31 cellular contexts compared by ENCODE assay signal in genomic region chr6:146891615-146892265, GRCh38.
A peak's percentile ranks its signal among the peaks of the same experiment; 100 is the strongest.
DNase-seq lines count a peak whose midpoint lies in the region; ATAC-seq and TF ChIP-seq lines count a peak whose summit lies in the region.
"Had no signal": no experiment of that assay in that cellular context is flagged by ENCODE, and none has a peak within 500 bp of the region (broad histone marks: within the 10 kb centered on the region; RNA-seq: fewer than 3 reads in every experiment).

No MANE protein-coding gene starts in this region.

- H3K27me3 Mint-ChIP-seq in osteocyte (ENCODE audit: unreplicated experiment): no peaks in the 10 kb centered on the region

- peaks cover 0 to 46% (median 14%) of the 10 kb centered on the region in 10 experiments; a peak in 14 of 20 replicates for H3K4me1 ChIP-seq in BLaER1 treated with 17β-estradiol and CSF1 and Interleukin-3, amounts not matched to agents 10 nM and 100 nM
- H3K4me1 ChIP-seq in SK-N-SH (ENCODE audit: control insufficient read depth in 1 of 2, insufficient read depth in 2 of 2, low read depth in 1 of 2, low read length in 1 of 2) (0 out of 4 replicates have a peak, but pooled peaks cover 0 to 14% of the 10 kb centered on the region in 2 experiments), fibroblast of lung (ENCODE audit: control insufficient read depth, extremely low read depth, insufficient read depth, low read length) (peaks cover 5% of the 10 kb centered on the region), tibial nerve (no peaks in the 10 kb centered on the region)
- H3K4me1 ChIP-seq: A549, gastroesophageal sphincter, right atrium auricular region, suprapubic skin had no signal

- H3K27ac ChIP-seq in BLaER1 treated with 17β-estradiol and CSF1 and Interleukin-3, amounts not matched to agents 10 nM and 100 nM: peak overlapping the region in 9 of 11 experiments; percentile 10 to 83 (median 63); a peak in 17 of 22 replicates
- H3K27ac ChIP-seq in SK-N-SH (ENCODE audit: low read depth in 2 of 2, low read length in 1 of 2) (peak overlapping the region in 1 of 2 experiments; percentile 65; a peak in 3 of 4 replicates), fibroblast of lung (ENCODE audit: insufficient read depth, low read length) (peak overlapping the region; percentile 57), tibial nerve (no peak overlapping the region)
- H3K27ac ChIP-seq: A549, gastroesophageal sphincter, hepatocyte, right atrium auricular region, suprapubic skin had no signal

- peak overlapping the region in 7 of 11 experiments; percentile 32 to 76 (median 58); a peak in 14 of 22 replicates for H3K4me2 ChIP-seq in BLaER1 treated with 17β-estradiol and CSF1 and Interleukin-3, amounts not matched to agents 10 nM and 100 nM
- no peak overlapping the region for H3K4me2 ChIP-seq in SK-N-SH
- H3K4me2 ChIP-seq in fibroblast of lung (ENCODE audit: extremely low read depth, insufficient read depth, low read length): peak overlapping the region; percentile 17
- H3K4me2 ChIP-seq: A549, hepatocyte had no signal

- peak overlapping the region; percentile 45 for H3K27ac Mint-ChIP-seq in osteocyte (ENCODE audit: unreplicated experiment)
- H3K27ac Mint-ChIP-seq: activated CD4-positive, alpha-beta T cell treated with anti-CD3 and anti-CD28 coated beads, Interleukin-2, amount 10 ng/mL, durations not matched to agents 24 days and 14 days; activated naive CD4-positive, alpha-beta T cell treated with anti-CD3 and anti-CD28 coated beads, Interleukin-2, amount 50 U/mL, for 24 hours; activated T-helper 2 cell treated with anti-CD3 and anti-CD28 coated beads, Interferon-gamma antibody, Interleukin-2, Interleukin-4, amounts not matched to agents 10 μg/mL and 5 μg/mL and 100 μg/mL, durations not matched to agents 14 hours and 24 hours and 36 hours; B cell; effector memory CD8-positive, alpha-beta T cell; WTC11 had no signal

- POLR2A ChIA-PET in SK-N-SH (lab: Yijun Ruan, JAX): no interaction called here

- H3K9me2 ChIP-seq in SK-N-SH: no peaks in the 10 kb centered on the region

- no peaks in the 10 kb centered on the region for H3K36me3 ChIP-seq in BLaER1 treated with 17β-estradiol and CSF1 and Interleukin-3, amounts not matched to agents 10 nM and 100 nM
- H3K36me3 ChIP-seq in SK-N-SH (replicated peaks in 1 of 2; ENCODE audit: control insufficient read depth in 1 of 2, insufficient read depth in 2 of 2, low read length in 1 of 2): no peaks in the 10 kb centered on the region
- H3K36me3 ChIP-seq in fibroblast of lung (ENCODE audit: control insufficient read depth, insufficient read depth, low read length): no peaks in the 10 kb centered on the region
- no peaks in the 10 kb centered on the region for H3K36me3 ChIP-seq in tibial nerve
- H3K36me3 ChIP-seq: gastroesophageal sphincter, right atrium auricular region, suprapubic skin had no signal

- peaks cover 17% of the 10 kb centered on the region for H3F3A ChIP-seq in SK-N-SH (replicated peaks; ENCODE audit: insufficient read depth)

- no peak for TF ChIP-seq CTCF in SK-N-SH (IDR thresholded peaks at IDR 0.05)
- TF ChIP-seq CTCF in fibroblast of lung (conservative IDR thresholded peaks at IDR 0.05 in 1 of 2, IDR thresholded peaks at IDR 0.05 in 1 of 2; ENCODE audit: low read depth in 1 of 2, low read length in 2 of 2): no peak
- no peak for TF ChIP-seq CTCF in osteocyte (IDR thresholded peaks at IDR 0.05)
- TF ChIP-seq CTCF in tibial nerve (IDR thresholded peaks at IDR 0.05): no peak

- WGBS in SK-N-SH (ENCODE audit: low lambda C conversion rate): 100% methylated on average over 3 of the region's 3 CpGs
- WGBS in tibial nerve, 2 donors: 86 to 88% methylated on average over 3 of the region's 3 CpGs

- no peaks in the 10 kb centered on the region for H3K9me3 Mint-ChIP-seq in osteocyte (ENCODE audit: unreplicated experiment)
- H3K9me3 Mint-ChIP-seq: activated naive CD4-positive, alpha-beta T cell treated with anti-CD3 and anti-CD28 coated beads, Interleukin-2, amount 50 U/mL, for 24 hours; activated T-helper 2 cell treated with anti-CD3 and anti-CD28 coated beads, Interferon-gamma antibody, Interleukin-2, Interleukin-4, amounts not matched to agents 10 μg/mL and 5 μg/mL and 100 μg/mL, durations not matched to agents 14 hours and 24 hours and 36 hours; effector memory CD8-positive, alpha-beta T cell had no signal

- CTCF ChIA-PET in SK-N-SH (lab: Yijun Ruan, JAX): interaction anchor here (0.9 to 1.4 kb wide), 2 partner anchors 13 to 15 kb away, joined by 3 read pairs; no protein-coding TSS in a partner anchor

- H4K20me1 ChIP-seq in BLaER1 treated with 17β-estradiol and CSF1 and Interleukin-3, amounts not matched to agents 10 nM and 100 nM: no peaks in the 10 kb centered on the region
- H4K20me1 ChIP-seq in SK-N-SH (ENCODE audit: insufficient read depth) (no peaks in the 10 kb centered on the region), fibroblast of lung (ENCODE audit: control insufficient read depth, extremely low read depth, insufficient read depth, low read length) (no peaks in the 10 kb centered on the region)

- H3K4me3 Mint-ChIP-seq in osteocyte (ENCODE audit: unreplicated experiment): no peak overlapping the region
- H3K4me3 Mint-ChIP-seq: activated CD4-positive, alpha-beta T cell treated with anti-CD3 and anti-CD28 coated beads, Interleukin-2, amount 10 ng/mL, durations not matched to agents 24 days and 14 days; activated naive CD4-positive, alpha-beta T cell treated with anti-CD3 and anti-CD28 coated beads, Interleukin-2, amount 50 U/mL, for 24 hours; B cell; effector memory CD8-positive, alpha-beta T cell; neural crest cell; WTC11 had no signal

- TF ChIP-seq EP300 in SK-N-SH (IDR thresholded peaks at IDR 0.05; ENCODE audit: borderline replicate concordance in 1 of 2, low read depth in 1 of 2, low read length in 1 of 2) (no peak), tibial nerve (IDR thresholded peaks at IDR 0.05) (no peak)

- ATAC-seq in esophagus mucosa: no peak
- ATAC-seq: A549; effector memory CD8-positive, alpha-beta T cell; gastroesophageal sphincter had no signal

- H2AFZ ChIP-seq in SK-N-SH (ENCODE audit: low read depth) (no peak overlapping the region), fibroblast of lung (ENCODE audit: low read length) (no peak overlapping the region)
- H2AFZ ChIP-seq: hepatocyte had no signal

- no peaks in the 10 kb centered on the region for H3K27me3 ChIP-seq in BLaER1 treated with 17β-estradiol and CSF1 and Interleukin-3, amounts not matched to agents 10 nM and 100 nM
- no peaks in the 10 kb centered on the region for H3K27me3 ChIP-seq in SK-N-SH (ENCODE audit: insufficient read depth)
- H3K27me3 ChIP-seq in fibroblast of lung (ENCODE audit: control insufficient read depth, insufficient read depth, low read length): no peaks in the 10 kb centered on the region
- no peaks in the 10 kb centered on the region for H3K27me3 ChIP-seq in tibial nerve
- H3K27me3 ChIP-seq: gastroesophageal sphincter, hepatocyte, right atrium auricular region, suprapubic skin had no signal

- no peaks in the 10 kb centered on the region for H3K36me3 Mint-ChIP-seq in osteocyte (ENCODE audit: unreplicated experiment)
- H3K36me3 Mint-ChIP-seq: activated naive CD4-positive, alpha-beta T cell treated with anti-CD3 and anti-CD28 coated beads, Interleukin-2, amount 50 U/mL, for 24 hours; WTC11 had no signal

- H3K4me3 ChIP-seq in BLaER1 treated with 17β-estradiol and CSF1 and Interleukin-3, amounts not matched to agents 10 nM and 100 nM: no peak overlapping the region
- H3K4me3 ChIP-seq in SK-N-SH (ENCODE audit: low read depth in 2 of 2, low read length in 1 of 2) (no peak overlapping the region), fibroblast of lung (replicated peaks in 1 of 4; ENCODE audit: control extremely low read depth in 1 of 4, insufficient read depth in 1 of 4, low read depth in 3 of 4, low read length in 4 of 4) (no peak overlapping the region), tibial nerve (no peak overlapping the region)
- H3K4me3 ChIP-seq: A549, gastroesophageal sphincter, hepatocyte, right atrium auricular region, suprapubic skin had no signal

- no peaks in the 10 kb centered on the region for H3K9me3 ChIP-seq in BLaER1 treated with 17β-estradiol and CSF1 and Interleukin-3, amounts not matched to agents 10 nM and 100 nM (replicated peaks in 1 of 11)
- H3K9me3 ChIP-seq in SK-N-SH: no peaks in the 10 kb centered on the region
- H3K9me3 ChIP-seq in fibroblast of lung (ENCODE audit: control insufficient read depth, insufficient read depth, low read depth, low read length): no peaks in the 10 kb centered on the region
- H3K9me3 ChIP-seq in tibial nerve: no peaks in the 10 kb centered on the region
- H3K9me3 ChIP-seq: A549, gastroesophageal sphincter, right atrium auricular region, suprapubic skin had no signal

- H3K79me2 ChIP-seq in SK-N-SH (ENCODE audit: insufficient read depth) (no peaks in the 10 kb centered on the region), fibroblast of lung (ENCODE audit: control insufficient read depth, insufficient read depth, low read length) (no peaks in the 10 kb centered on the region)
- H3K79me2 ChIP-seq: hepatocyte had no signal

- TF ChIP-seq RAD21 in SK-N-SH (IDR thresholded peaks at IDR 0.05; ENCODE audit: low read length): no peak

- peak overlapping the region in 3 of 11 experiments; percentile 2 to 47 (median 42); a peak in 4 of 22 replicates for H3K9ac ChIP-seq in BLaER1 treated with 17β-estradiol and CSF1 and Interleukin-3, amounts not matched to agents 10 nM and 100 nM
- H3K9ac ChIP-seq in SK-N-SH (no peak overlapping the region), fibroblast of lung (ENCODE audit: insufficient read depth, low read length) (no peak overlapping the region)

- DNase-seq in SK-N-SH (no peak), fibroblast of lung (ENCODE audit: low read depth in 2 of 2) (peak; percentile 39 to 58), osteocyte (ENCODE audit: extremely low spot score, unreplicated experiment) (no peak), iPS-NIHi11 (ENCODE audit: low spot score) (no peak), NCI-H226 (no peak), tibial nerve (ENCODE audit: low spot score in 2 of 2) (no peak)
- DNase-seq: activated CD4-positive, alpha-beta T cell treated with anti-CD3 and anti-CD28 coated beads, Interleukin-2, amount 10 ng/mL, durations not matched to agents 24 days and 14 days; activated CD8-positive, alpha-beta memory T cell treated with anti-CD3 and anti-CD28 coated beads for 24 hours; activated T-cell treated with anti-CD3 and anti-CD28 coated beads for 4 hours; DMS153; effector memory CD8-positive, alpha-beta T cell; left cardiac atrium; NCI-H1092; NCI-H1694 treated with DMSO at 0.1 percent for 48 hours; posterior cingulate gyrus; RPMI8226; stimulated activated CD4-positive, alpha-beta T cell treated with anti-CD3 and anti-CD28 coated beads, Interleukin-1b, Interleukin-23, amount 100 ng/mL, for 48 hours; stimulated activated naive CD4-positive, alpha-beta T cell treated with Interleukin-2 at 50 U/mL for 16 hours; T-helper 1 cell had no signal

- TF ChIP-seq POLR2A in tibial nerve (IDR thresholded peaks at IDR 0.05): no peak

- peaks cover 12% of the 10 kb centered on the region for H3K4me1 Mint-ChIP-seq in osteocyte (ENCODE audit: unreplicated experiment)
- H3K4me1 Mint-ChIP-seq: activated naive CD4-positive, alpha-beta T cell treated with anti-CD3 and anti-CD28 coated beads, Interleukin-2, amount 50 U/mL, for 24 hours; neural crest cell had no signal

TF ChIP-seq in SK-N-SH, 30 proteins besides CTCF, POLR2A, EP300 and RAD21 (continues in another document):
- no peak for TF ChIP-seq SIN3A (IDR thresholded peaks at IDR 0.05; ENCODE audit: borderline replicate concordance, low read depth, low read length)

Comparison
In these comparisons a context has a peak if more than half of its experiments do, and no peak if none do; other contexts are left out.
1. H3K27ac ChIP-seq: peak in BLaER1 treated with 17β-estradiol and CSF1 and Interleukin-3, amounts not matched to agents 10 nM and 100 nM (9 of 11) and fibroblast of lung (single experiment); none in tibial nerve (0 of 4).
2. DNase-seq: peak in fibroblast of lung (2 of 2); none in SK-N-SH (single experiment), osteocyte (single experiment), iPS-NIHi11 (single experiment), NCI-H226 (single experiment) and tibial nerve (0 of 2).